9 cellular contexts compared by ENCODE assay signal in the genomic region with DNA sequence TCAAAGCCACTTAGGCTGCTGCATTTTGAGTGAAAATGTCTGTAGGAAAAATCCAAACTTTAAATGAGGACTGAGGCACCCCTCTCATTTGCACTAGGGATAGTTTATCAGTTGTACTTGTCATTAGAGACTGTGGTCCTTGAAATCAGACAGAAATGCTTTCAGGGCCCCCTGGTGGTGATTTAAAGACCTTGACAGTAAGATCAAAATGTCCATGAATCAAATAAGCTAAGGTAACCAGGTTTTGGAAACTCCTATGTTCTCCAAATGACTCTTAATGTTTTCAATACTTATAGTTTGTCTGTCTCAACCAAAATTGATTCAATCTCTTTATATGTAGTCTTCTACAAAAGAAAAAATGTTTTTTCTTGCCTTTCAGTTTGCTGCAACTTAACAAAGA. TPM values are rescaled to one million over a fixed set of nuclear protein-coding genes. Genes with fewer than 3 reads are reported as not detected.
DNase-seq lines count a peak whose midpoint lies in the region; ATAC-seq and TF ChIP-seq lines count a peak whose summit lies in the region.
"Had no signal": no experiment of that assay in that cellular context is flagged by ENCODE, and none has a peak within 500 bp of the region (broad histone marks: within the 10 kb centered on the region; RNA-seq: fewer than 3 reads in every experiment).

No MANE protein-coding gene starts in this region.

- no peaks in the 10 kb centered on the region for H3K36me3 ChIP-seq in GM06990 (ENCODE audit: control insufficient read depth, insufficient read depth, low read length)

- H3K9me3 Mint-ChIP-seq in activated CD4-positive, alpha-beta memory T cell treated with anti-CD3 and anti-CD28 coated beads for 36 hours = peaks cover 11% of the 10 kb centered on the region

- TF ChIP-seq CTCF in AG09309 (IDR thresholded peaks at IDR 0.05; ENCODE audit: control insufficient read depth, insufficient read depth, low read depth, low read length, missing control alignments) = peak; percentile 60
- TF ChIP-seq CTCF in GM06990 (IDR thresholded peaks at IDR 0.05; ENCODE audit: insufficient read depth, low read length, poor library complexity, severe bottlenecking) = peak; percentile 70

- no peak overlapping the region for H3K4me3 Mint-ChIP-seq in activated CD4-positive, alpha-beta memory T cell treated with anti-CD3 and anti-CD28 coated beads for 36 hours
- H3K4me3 Mint-ChIP-seq: IgD-negative memory B cell had no signal

- intact Hi-C loops in activated CD4-positive, alpha-beta memory T cell treated with anti-CD3 and anti-CD28 coated beads for 36 hours (cut with micrococcal nuclease) = no loop called here
- intact Hi-C loops in head of caudate nucleus (cut with DNase I) = no loop called here

- no peaks in the 10 kb centered on the region for H3K36me3 Mint-ChIP-seq in activated CD4-positive, alpha-beta memory T cell treated with anti-CD3 and anti-CD28 coated beads for 36 hours

- H3K27me3 Mint-ChIP-seq in activated CD4-positive, alpha-beta memory T cell treated with anti-CD3 and anti-CD28 coated beads for 36 hours = peaks cover 1% of the 10 kb centered on the region

- H3K27me3 ChIP-seq in GM06990 (replicated peaks; ENCODE audit: control insufficient read depth, insufficient read depth, low read length) = no peaks in the 10 kb centered on the region

- POLR2A ChIA-PET in activated CD4-positive, alpha-beta memory T cell treated with anti-CD3 and anti-CD28 coated beads for 36 hours (lab: Charles Lee) = no interaction called here

- no peaks in the 10 kb centered on the region for H3K4me1 Mint-ChIP-seq in activated CD4-positive, alpha-beta memory T cell treated with anti-CD3 and anti-CD28 coated beads for 36 hours (ENCODE audit: low read depth)
- H3K4me1 Mint-ChIP-seq: IgD-negative memory B cell had no signal

- no peak overlapping the region for H3K27ac Mint-ChIP-seq in activated CD4-positive, alpha-beta memory T cell treated with anti-CD3 and anti-CD28 coated beads for 36 hours
- H3K27ac Mint-ChIP-seq: IgD-negative memory B cell had no signal

- CTCF ChIA-PET in activated CD4-positive, alpha-beta memory T cell treated with anti-CD3 and anti-CD28 coated beads for 36 hours (lab: Charles Lee) = interaction anchor here (0.7 to 0.9 kb wide), 3 partner anchors 13 to 315 kb away, joined by 3 to 5 read pairs (median 4); no protein-coding TSS in a partner anchor

- DNase-seq in AG09309 (ENCODE audit: low read depth) (peak; percentile 13), GM06990 (ENCODE audit: extremely low read depth, insufficient read length) (no peak), NCI-H2196 treated with DMSO at 0.1 percent for 48 hours (lab: John Stamatoyannopoulos, UW; ENCODE audit: unreplicated experiment) (peak; percentile 29), head of caudate nucleus (peak in 30 of 42 donors; percentile 8 to 76 (median 48)), UCSD-AML1 (lab: John Stamatoyannopoulos, UW; ENCODE audit: unreplicated experiment) (no peak)
- peak; percentile 19 for DNase-seq in activated CD4-positive, alpha-beta memory T cell treated with anti-CD3 and anti-CD28 coated beads for 36 hours
- peak; percentile 10 to 35 for DNase-seq in stimulated activated CD4-positive, alpha-beta T cell treated with anti-CD3 and anti-CD28 coated beads, Interleukin-2, amount 100 ng/mL, for 24 hours

- no peak overlapping the region for H3K4me3 ChIP-seq in AG09309 (ENCODE audit: control insufficient read depth, low read depth, low read length)
- no peak overlapping the region for H3K4me3 ChIP-seq in GM06990 (replicated peaks; ENCODE audit: low read depth, low read length)

- peak; percentile 64 for ATAC-seq in HG02970 (IDR thresholded peaks at IDR 0.05; ENCODE audit: low FRiP score, unreplicated experiment)

RNA-seq across cellular contexts. Expression of a gene that starts 28.8 kb away (rescaled TPM):
- total RNA-seq in activated CD4-positive, alpha-beta memory T cell treated with anti-CD3 and anti-CD28 coated beads for 36 hours = 100 to 1,000 TPM; 118 to 124 TPM

Comparison
In these comparisons a context has a peak if more than half of its experiments do, and no peak if none do; other contexts are left out.
1. DNase-seq: peak in AG09309 (single experiment), NCI-H2196 treated with DMSO at 0.1 percent for 48 hours (single experiment), activated CD4-positive, alpha-beta memory T cell treated with anti-CD3 and anti-CD28 coated beads for 36 hours (single experiment), head of caudate nucleus (30 of 42) and stimulated activated CD4-positive, alpha-beta T cell treated with anti-CD3 and anti-CD28 coated beads, Interleukin-2, amount 100 ng/mL, for 24 hours (2 of 2); none in GM06990 (single experiment) and UCSD-AML1 (single experiment).